In the genomic region with DNA sequence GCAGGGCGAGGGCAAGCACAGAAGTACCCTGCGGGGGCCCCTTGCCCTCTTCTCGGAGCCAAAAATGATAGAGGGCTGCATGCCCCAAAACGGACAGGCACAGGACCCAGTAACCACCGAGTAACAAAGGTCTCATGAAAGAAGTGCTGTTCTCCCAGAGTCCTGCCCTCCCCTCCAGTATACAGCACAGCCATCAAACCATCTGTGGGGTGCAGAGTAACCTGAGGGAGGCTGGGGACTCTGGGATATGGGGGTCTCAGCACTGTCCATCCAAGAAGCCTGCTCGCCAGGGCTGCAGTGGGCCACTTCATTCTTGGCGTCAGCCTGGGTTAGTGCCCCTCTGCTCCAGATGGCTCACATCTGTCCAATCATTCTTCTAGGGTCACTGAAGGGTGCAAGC, we compare ENCODE assay signal across 7 cellular contexts. TPM values are rescaled to one million over a fixed set of nuclear protein-coding genes. Genes with fewer than 3 reads are reported as not detected.
"Had no signal": no experiment of that assay in that cellular context is flagged by ENCODE, and none has a peak within 500 bp of the region (broad histone marks: within the 10 kb centered on the region; RNA-seq: fewer than 3 reads in every experiment).

No MANE protein-coding gene starts in this region.

- H3K9me3 ChIP-seq: HAP-1 had no signal

- ATAC-seq: GM23338, HCT116, HepG2 had no signal

- H3K4me3 Mint-ChIP-seq: GM23338, IgD-negative memory B cell had no signal

- DNase-seq: KBM-7 had no signal

- H3K27me3 Mint-ChIP-seq: IgD-negative memory B cell had no signal

- H3K27ac Mint-ChIP-seq: GM23338, IgD-negative memory B cell had no signal

- H3K9me3 Mint-ChIP-seq: GM23338, IgD-negative memory B cell had no signal

- H3K4me3 ChIP-seq: GM23338, HAP-1 had no signal

RNA-seq across cellular contexts. Expression of gene CPLX3, which starts 10.4 kb away (rescaled TPM):
- total RNA-seq: H1, HepG2 had no signal

RNA-seq across cellular contexts. Expression of gene LMAN1L, which starts 24.2 kb away (rescaled TPM):
- total RNA-seq: GM23338, H1, HepG2 had no signal
